ENCODE assay signal across 8 cellular contexts in genomic region chr2:43224571-43225092, GRCh38. TPM values are rescaled to one million over a fixed set of nuclear protein-coding genes. Genes with fewer than 3 reads are reported as not detected.
DNase-seq lines count a peak whose midpoint lies in the region; ATAC-seq and TF ChIP-seq lines count a peak whose summit lies in the region.

No MANE protein-coding gene starts in this region.

- TF ChIP-seq CTCF in mesothelial cell of epicardium (IDR thresholded peaks at IDR 0.05; ENCODE audit: unreplicated experiment), result no peak
- no peak for TF ChIP-seq CTCF in testis (IDR thresholded peaks at IDR 0.05)
- no peak for TF ChIP-seq CTCF in GM13976 (IDR thresholded peaks at IDR 0.05; ENCODE audit: borderline replicate concordance, control extremely low read depth, extremely low read depth, insufficient read depth, missing control alignments)

- H3K27ac Mint-ChIP-seq in central memory CD8-positive, alpha-beta T cell (ENCODE audit: low read depth), result peak overlapping the region; percentile 95
- no peak overlapping the region for H3K27ac Mint-ChIP-seq in mesothelial cell of epicardium

- intact Hi-C loops in testis (cut with DNase I; ENCODE audit: low total_unique reads), result loop anchor here (5.0 to 10.0 kb wide), 4 partner anchors 202 to 380 kb away; no protein-coding TSS in a partner anchor

- H3K9me3 ChIP-seq in testis, result no peaks in the 10 kb centered on the region

- peak overlapping the region; percentile 65 for H3K4me3 Mint-ChIP-seq in central memory CD8-positive, alpha-beta T cell
- H3K4me3 Mint-ChIP-seq in mesothelial cell of epicardium, result peak overlapping the region; percentile 95

- H3K4me1 Mint-ChIP-seq in central memory CD8-positive, alpha-beta T cell, result peaks cover 53% of the 10 kb centered on the region
- peaks cover 60% of the 10 kb centered on the region for H3K4me1 Mint-ChIP-seq in mesothelial cell of epicardium

- no peaks in the 10 kb centered on the region for H3K27me3 ChIP-seq in testis

- H3K27me3 Mint-ChIP-seq in central memory CD8-positive, alpha-beta T cell, result no peaks in the 10 kb centered on the region
- H3K27me3 Mint-ChIP-seq in mesothelial cell of epicardium (ENCODE audit: low read depth), result no peaks in the 10 kb centered on the region

- no peaks in the 10 kb centered on the region for H3K36me3 ChIP-seq in testis (ENCODE audit: low read depth, missing control alignments)

- peak overlapping the region; percentile 73; the same call in 1 of the 2 replicates for H3K4me3 ChIP-seq in GM08714 (ENCODE audit: low read length)
- H3K4me3 ChIP-seq in testis, result peak overlapping the region; percentile 84 to 97

- H3K9me3 Mint-ChIP-seq in central memory CD8-positive, alpha-beta T cell, result no peaks in the 10 kb centered on the region
- no peaks in the 10 kb centered on the region for H3K9me3 Mint-ChIP-seq in mesothelial cell of epicardium

- peak overlapping the region; percentile 92 to 100 for H3K27ac ChIP-seq in testis

- peaks cover 91% of the 10 kb centered on the region for H3K36me3 Mint-ChIP-seq in central memory CD8-positive, alpha-beta T cell (ENCODE audit: insufficient read depth)
- H3K36me3 Mint-ChIP-seq in mesothelial cell of epicardium, result peaks cover 12% of the 10 kb centered on the region

- no peak for ATAC-seq in central memory CD8-positive, alpha-beta T cell (replicated peaks; ENCODE audit: extremely low read depth, poor library complexity, severe bottlenecking)
- no peak for ATAC-seq in GM21367 (IDR thresholded peaks at IDR 0.05; ENCODE audit: unreplicated experiment)

- DNase-seq in T-helper 1 cell, result peak in 4 of 5 donors; percentile 34 to 55 (median 43)
- DNase-seq in central memory CD8-positive, alpha-beta T cell (ENCODE audit: low spot score in 2 of 2), result peak in 1 of 2 donors; percentile 50
- peak in 1 of 2 experiments; percentile 62 for DNase-seq in mesothelial cell of epicardium (ENCODE audit: low spot score in 2 of 2, unreplicated experiment in 2 of 2)
- peak; percentile 43 for DNase-seq in testis
- DNase-seq in GM13976 (ENCODE audit: low spot score), result no peak
- DNase-seq in NCI-H2081 (lab: John Stamatoyannopoulos, UW), result no peak

- peaks cover 39% of the 10 kb centered on the region for H3K4me1 ChIP-seq in testis

- no peak for TF ChIP-seq POLR2A in testis (IDR thresholded peaks at IDR 0.05)

- WGBS in testis, 2 donors, result 2% methylated on average over 31 of the region's 74 CpGs; no CpG with 5 or more reads in 1 of the 2 donors

- in situ Hi-C loops in GM13976 (cut with MboI; ENCODE audit: low sequenced_read_pairs, unreplicated experiment), result loop anchor here (5.0 kb wide), 1 partner anchor 258 kb away; no protein-coding TSS in a partner anchor

RNA-seq across cellular contexts. Expression of gene ZFP36L2, which starts 1.8 kb away (rescaled TPM):
- total RNA-seq in mesothelial cell of epicardium (93.6 to 100 TPM (median 98.3 TPM) in 3 replicates), testis (10 to 100 TPM; 35.7 to 54.4 TPM)
- polyA plus RNA-seq in testis (ENCODE audit: insufficient read depth, low read depth, low replicate concordance), result 45.4 TPM

Comparison
In these comparisons a context has a peak if more than half of its experiments do, and no peak if none do; other contexts are left out.
1. DNase-seq: peak in T-helper 1 cell (4 of 5) and testis (single experiment); none in GM13976 (single experiment) and NCI-H2081 (0 of 2).